Comparison of ENCODE assay signal across 9 cellular contexts in genomic region chr6:30882764-30883475, GRCh38. TPM values are rescaled to one million over a fixed set of nuclear protein-coding genes. Genes with fewer than 3 reads are reported as not detected.
DNase-seq lines count a peak whose midpoint lies in the region; ATAC-seq, FAIRE-seq and TF ChIP-seq lines count a peak whose summit lies in the region.
"Had no signal": no experiment of that assay in that cellular context is flagged by ENCODE, and none has a peak within 500 bp of the region (broad histone marks: within the 10 kb centered on the region; RNA-seq: fewer than 3 reads in every experiment).

No MANE protein-coding gene starts in this region.

- intact Hi-C loops in Panc1 (cut with micrococcal nuclease; ENCODE audit: unreplicated experiment) (no loop called here), esophagus muscularis mucosa (cut with DNase I) (loop anchor here (10.0 kb wide), 1 partner anchor 198 kb away; the partner anchor contains the start of gene PPP1R18), posterior vena cava (cut with DNase I) (loop anchor here in 1 of 2 donors (5.0 kb wide), 1 partner anchor 156 kb away; no protein-coding TSS in a partner anchor)

- H3K4me3 ChIP-seq in AG04450 (ENCODE audit: low read depth, low read length) (no peak overlapping the region), Panc1 (ENCODE audit: low read depth in 2 of 2, low read length in 2 of 2) (peak overlapping the region; percentile 50 to 62), esophagus muscularis mucosa (no peak overlapping the region)

- FAIRE-seq in GM12892 (lab: Jason Lieb, UNC): peak; percentile 81
- FAIRE-seq: endometrium had no signal

- H3K27ac ChIP-seq in AG04450 (ENCODE audit: low read depth, low read length) (peak overlapping the region; percentile 39), Panc1 (ENCODE audit: low read length) (peak overlapping the region; percentile 84), esophagus muscularis mucosa (replicated peaks in 1 of 4) (peak overlapping the region; percentile 85 to 93 (median 90))

- in situ Hi-C loops in Panc1 (cut with HindIII; ENCODE audit: low pct_unique_long_range_greater_than_20kb, low sequenced_read_pairs): no loop called here

- peak; percentile 18; the same call in 1 of the 2 replicates for ATAC-seq in Panc1

- CTCF ChIA-PET in AG04450 (lab: Charles Lee) (interaction anchor here (1.0 to 3.6 kb wide), 9 partner anchors 32 to 204 kb away, joined by 4 to 19 read pairs (median 6); partner anchors contain the start of gene VARS2), Panc1 (lab: Charles Lee) (interaction anchor here (0.6 to 1.3 kb wide), 3 partner anchors 61 to 265 kb away, joined by 3 to 4 read pairs (median 3); no protein-coding TSS in a partner anchor)

- TF ChIP-seq POLR2A in GM12892 (IDR thresholded peaks at IDR 0.05; ENCODE audit: low read depth, low read length): no peak
- TF ChIP-seq POLR2A in esophagus muscularis mucosa (IDR thresholded peaks at IDR 0.05; ENCODE audit: low read depth): no peak

- no peak for DNase-seq in AG04450 (ENCODE audit: low read depth, low spot score)
- peak; percentile 62 for DNase-seq in GM12892 (ENCODE audit: insufficient read length)
- DNase-seq in Panc1 (ENCODE audit: low read depth, low spot score): no peak
- DNase-seq in esophagus muscularis mucosa (ENCODE audit: extremely low spot score): no peak
- DNase-seq in posterior vena cava (ENCODE audit: low spot score): peak; percentile 71
- DNase-seq in NCI-H1092 (lab: John Stamatoyannopoulos, UW): no peak
- no peak for DNase-seq in COLO829 (ENCODE audit: low spot score)
- DNase-seq in activated CD4-positive, alpha-beta T cell treated with anti-CD3 and anti-CD28 coated beads for 1 hour: no peak

- TF ChIP-seq CTCF in AG04450 (IDR thresholded peaks at IDR 0.05; ENCODE audit: low read depth, low read length) (no peak), Panc1 (IDR thresholded peaks at IDR 0.05) (no peak), esophagus muscularis mucosa (IDR thresholded peaks at IDR 0.05) (no peak)

- H3K9me3 ChIP-seq in AG04450 (ENCODE audit: control insufficient read depth, insufficient read depth, low read length) (no peaks in the 10 kb centered on the region; the same call in 1 of the 2 replicates), Panc1 (ENCODE audit: control insufficient read depth, insufficient read depth, low read depth, low read length) (no peaks in the 10 kb centered on the region), esophagus muscularis mucosa (no peaks in the 10 kb centered on the region)

- BruUV-seq in Panc1 (replicated peaks; lab: Mats Ljungman, UMichigan): no TSS peak

- H3K4me1 ChIP-seq in Panc1 (ENCODE audit: control insufficient read depth, insufficient read depth, low read length): peaks cover 47% of the 10 kb centered on the region
- peaks cover 35 to 56% (median 54%) of the 10 kb centered on the region in 4 donors for H3K4me1 ChIP-seq in esophagus muscularis mucosa

- TF ChIP-seq EP300 in esophagus muscularis mucosa (IDR thresholded peaks at IDR 0.05): no peak

- POLR2A ChIA-PET in AG04450 (lab: Yijun Ruan, JAX) (interaction anchor here (0.8 to 2.6 kb wide), 4 partner anchors 21 to 139 kb away, joined by 3 to 12 read pairs (median 4); partner anchors contain the start of gene IER3), Panc1 (lab: Charles Lee) (interaction anchor here (0.5 to 1.1 kb wide), 4 partner anchors 31 to 214 kb away, joined by 3 to 19 read pairs (median 4); partner anchors contain the start of gene VARS2)

- 84% methylated on average over 13 of the region's 13 CpGs for WGBS in esophagus muscularis mucosa

- H3K36me3 ChIP-seq in Panc1 (ENCODE audit: control insufficient read depth, insufficient read depth, low read length): no peaks in the 10 kb centered on the region
- no peaks in the 10 kb centered on the region for H3K36me3 ChIP-seq in esophagus muscularis mucosa

- H3K27me3 ChIP-seq in AG04450 (ENCODE audit: control insufficient read depth, insufficient read depth, low read length): no peaks in the 10 kb centered on the region
- H3K27me3 ChIP-seq in Panc1 (ENCODE audit: control insufficient read depth, insufficient read depth, low read length): no peaks in the 10 kb centered on the region
- H3K27me3 ChIP-seq in esophagus muscularis mucosa: no peaks in the 10 kb centered on the region

RNA-seq across cellular contexts. Expression of gene DDR1, which starts 1.4 kb away (rescaled TPM):
- polyA plus RNA-seq in AG04450 (2011; rRNA removed): 9.9 and 13.3 TPM in 2 replicates
- polyA minus RNA-seq in AG04450 (2011; rRNA and poly(A)+ RNA removed): 22.2 and 23.1 TPM in 2 replicates
- 7.2 TPM for polyA plus RNA-seq in GM12892 (2012; ENCODE audit: missing spikeins)
- 95.2 TPM for total RNA-seq in Panc1 (2021; ENCODE audit: unreplicated experiment)
- 139 TPM for polyA plus RNA-seq in Panc1 (2012; ENCODE audit: insufficient read length)
- 10 to 100 TPM; 10.4 to 37.9 (median 23.3) TPM for total RNA-seq in esophagus muscularis mucosa
- 10 to 100 TPM; 25.2 to 26.0 TPM for total RNA-seq in posterior vena cava

RNA-seq across cellular contexts. Expression of gene GTF2H4, which starts 25.1 kb away (rescaled TPM):
- 31.9 and 33.0 TPM in 2 replicates for polyA plus RNA-seq in AG04450 (2011; rRNA removed)
- 20.7 and 20.9 TPM in 2 replicates for polyA minus RNA-seq in AG04450 (2011; rRNA and poly(A)+ RNA removed)
- 20.5 TPM for polyA plus RNA-seq in GM12892 (2012; ENCODE audit: missing spikeins)
- total RNA-seq in Panc1 (2021; ENCODE audit: unreplicated experiment) (27.5 TPM), esophagus muscularis mucosa (10 to 100 TPM in 1 of 4 donors, 1 to 10 TPM in 3; 6.3 to 15.4 (median 8.2) TPM), posterior vena cava (10 to 100 TPM; 27.2 to 37.8 TPM)
- polyA plus RNA-seq in Panc1 (2012; ENCODE audit: insufficient read length): 24.5 TPM

RNA-seq across cellular contexts. Expression of gene VARS2, which starts 31.1 kb away (rescaled TPM):
- polyA plus RNA-seq in AG04450 (2011; rRNA removed): 10.3 and 12.2 TPM in 2 replicates
- 19.5 and 20.0 TPM in 2 replicates for polyA minus RNA-seq in AG04450 (2011; rRNA and poly(A)+ RNA removed)
- 26.5 TPM for polyA plus RNA-seq in GM12892 (2012; ENCODE audit: missing spikeins)
- 42.7 TPM for total RNA-seq in Panc1 (2021; ENCODE audit: unreplicated experiment)
- polyA plus RNA-seq in Panc1 (2012; ENCODE audit: insufficient read length): 32.4 TPM
- 10 to 100 TPM in 3 of 4 donors, 1 to 10 TPM in 1; 6.6 to 16.9 (median 12.6) TPM for total RNA-seq in esophagus muscularis mucosa
- 10 to 100 TPM; 13.8 to 17.8 TPM for total RNA-seq in posterior vena cava

RNA-seq across cellular contexts. Expression of gene SFTA2, which starts 49.0 kb away (rescaled TPM):
- not detected in 2 replicates for polyA plus RNA-seq in AG04450 (2011; rRNA removed)
- not detected in 2 replicates for polyA minus RNA-seq in AG04450 (2011; rRNA and poly(A)+ RNA removed)
- polyA plus RNA-seq in GM12892 (2012; ENCODE audit: missing spikeins): not detected
- not detected for total RNA-seq in Panc1 (2021; ENCODE audit: unreplicated experiment)
- not detected for polyA plus RNA-seq in Panc1 (2012; ENCODE audit: insufficient read length)
- 1 to 10 TPM in 1 of 4 donors, not detected in 3; 1.1 TPM for total RNA-seq in esophagus muscularis mucosa
- total RNA-seq in posterior vena cava: under 1 TPM in 1 of 2 donors, not detected in 1; 0.29 TPM

RNA-seq across cellular contexts. Expression of gene MUCL3, which starts 57.9 kb away (rescaled TPM):
- not detected in 2 replicates for polyA plus RNA-seq in AG04450 (2011; rRNA removed)
- not detected in 2 replicates for polyA minus RNA-seq in AG04450 (2011; rRNA and poly(A)+ RNA removed)
- 0.49 TPM for polyA plus RNA-seq in GM12892 (2012; ENCODE audit: missing spikeins)
- total RNA-seq in Panc1 (2021; ENCODE audit: unreplicated experiment) (not detected), esophagus muscularis mucosa (not detected), posterior vena cava (not detected)
- not detected for polyA plus RNA-seq in Panc1 (2012; ENCODE audit: insufficient read length)

Comparison
In these comparisons a context has a peak if more than half of its experiments do, and no peak if none do; other contexts are left out.
1. DNase-seq: peak in GM12892 (single experiment) and posterior vena cava (single experiment); none in AG04450 (single experiment), Panc1 (single experiment), esophagus muscularis mucosa (single experiment), NCI-H1092 (single experiment), COLO829 (single experiment) and activated CD4-positive, alpha-beta T cell treated with anti-CD3 and anti-CD28 coated beads for 1 hour (single experiment).
2. H3K27ac ChIP-seq: peak in every context shown above with its lines; median percentile 90 in esophagus muscularis mucosa; 84 in Panc1; 39 in AG04450.
3. H3K4me3 ChIP-seq: peak in Panc1 (2 of 2); none in AG04450 (single experiment) and esophagus muscularis mucosa (0 of 4).